ENCODE assay signal across 27 cellular contexts in the genomic region with DNA sequence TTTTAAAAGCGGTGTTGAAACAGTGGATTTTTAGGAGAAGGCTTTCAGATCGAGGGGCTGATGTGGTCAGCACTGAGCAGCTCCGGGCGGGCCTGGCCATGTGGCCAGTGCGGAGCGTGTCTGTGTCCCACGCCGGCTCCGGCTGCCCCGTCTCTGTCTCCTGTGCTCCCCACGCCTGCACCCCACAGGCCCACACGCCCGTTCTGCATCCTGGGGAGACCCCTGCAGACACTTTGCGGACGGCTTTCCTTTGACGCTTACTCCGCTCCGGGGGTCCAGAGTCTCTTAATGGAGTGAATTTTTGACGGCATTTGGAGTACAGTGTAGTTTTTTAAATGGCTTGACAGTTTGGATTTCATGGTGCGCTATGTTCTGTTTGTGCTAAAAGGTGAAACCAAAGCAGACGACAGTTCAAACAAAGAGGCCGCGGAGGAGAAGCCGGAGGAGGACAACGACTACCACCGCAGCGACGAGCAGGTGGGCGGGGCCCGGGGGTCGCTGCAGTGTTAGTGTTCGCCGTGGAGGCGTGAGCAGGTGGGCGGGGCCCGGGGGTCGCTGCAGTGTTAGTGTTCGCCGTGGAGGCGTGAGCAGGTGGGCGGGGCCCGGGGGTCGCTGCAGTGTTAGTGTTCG. TPM values are rescaled to one million over a fixed set of nuclear protein-coding genes. Genes with fewer than 3 reads are reported as not detected.
DNase-seq lines count a peak whose midpoint lies in the region; ATAC-seq and TF ChIP-seq lines count a peak whose summit lies in the region.
"Had no signal": no experiment of that assay in that cellular context is flagged by ENCODE, and none has a peak within 500 bp of the region (broad histone marks: within the 10 kb centered on the region; RNA-seq: fewer than 3 reads in every experiment).

No MANE protein-coding gene starts in this region.

- no TSS peak for BruUV-seq in Panc1 (replicated peaks; lab: Mats Ljungman, UMichigan)

- TF ChIP-seq POLR2A in right lobe of liver (IDR thresholded peaks at IDR 0.05): no peak

- H3K9me3 ChIP-seq in left ventricle myocardium inferior (replicated peaks) (no peaks in the 10 kb centered on the region), Panc1 (ENCODE audit: control insufficient read depth, insufficient read depth, low read depth, low read length) (no peaks in the 10 kb centered on the region), mucosa of descending colon (no peaks in the 10 kb centered on the region), upper lobe of right lung (no peaks in the 10 kb centered on the region), right lobe of liver (no peaks in the 10 kb centered on the region), HAP-1 (no peaks in the 10 kb centered on the region)
- H3K9me3 ChIP-seq: BLaER1 treated with 17β-estradiol and CSF1 and Interleukin-3, amounts not matched to agents 10 nM and 100 nM; suprapubic skin had no signal

- DNase-seq in left ventricle myocardium superior (peak; percentile 26), left ventricle myocardium inferior (no peak), Panc1 (ENCODE audit: low read depth, low spot score) (no peak), mucosa of descending colon (peak in 2 of 3 donors; percentile 26 to 44), upper lobe of right lung (peak; percentile 59), right lobe of liver (no peak), HAP-1 (ENCODE audit: low spot score in 2 of 2) (no peak)
- DNase-seq in stimulated activated naive CD4-positive, alpha-beta T cell treated with Interleukin-2 at 50 U/mL for 16 hours (lab: John Stamatoyannopoulos, UW): no peak
- DNase-seq: activated CD4-positive, alpha-beta T cell treated with anti-CD3 and anti-CD28 coated beads for 36 hours; activated effector memory CD4-positive, alpha-beta T cell treated with Interleukin-2 at 50 U/mL for 16 hours; activated naive CD8-positive, alpha-beta T cell treated with anti-CD3 and anti-CD28 coated beads for 36 hours; aorta; cortex of kidney; DMS153; effector memory CD8-positive, alpha-beta T cell; NCI-H1417 treated with DMSO at 0.1 percent for 48 hours; NCI-H2081 treated with DMSO at 0.1 percent for 48 hours; NCI-H345; NCI-H69; small intestine; stimulated activated naive CD4-positive, alpha-beta T cell; T-helper 9 cell had no signal

- no peak overlapping the region for H3K4me3 ChIP-seq in left ventricle myocardium inferior
- no peak overlapping the region for H3K4me3 ChIP-seq in Panc1 (ENCODE audit: low read depth in 2 of 2, low read length in 2 of 2)
- no peak overlapping the region for H3K4me3 ChIP-seq in mucosa of descending colon
- H3K4me3 ChIP-seq in upper lobe of right lung: no peak overlapping the region
- H3K4me3 ChIP-seq in right lobe of liver: no peak overlapping the region
- no peak overlapping the region for H3K4me3 ChIP-seq in HAP-1
- H3K4me3 ChIP-seq: BLaER1 treated with 17β-estradiol and CSF1 and Interleukin-3, amounts not matched to agents 10 nM and 100 nM; suprapubic skin had no signal

- H3K27ac ChIP-seq in left ventricle myocardium inferior (replicated peaks) (no peak overlapping the region), Panc1 (ENCODE audit: low read length) (no peak overlapping the region), upper lobe of right lung (no peak overlapping the region), right lobe of liver (no peak overlapping the region)
- H3K27ac ChIP-seq: suprapubic skin, VCaP had no signal

- in situ Hi-C loops in Panc1 (cut with HindIII; ENCODE audit: low pct_unique_long_range_greater_than_20kb, low sequenced_read_pairs): no loop called here
- in situ Hi-C loops in HAP-1 (cut with MboI; ENCODE audit: low sequenced_read_pairs): no loop called here

- H3K4me1 ChIP-seq in left ventricle myocardium inferior: no peaks in the 10 kb centered on the region
- H3K4me1 ChIP-seq in Panc1 (ENCODE audit: control insufficient read depth, insufficient read depth, low read length): peaks cover 12% of the 10 kb centered on the region
- H3K4me1 ChIP-seq in mucosa of descending colon (ENCODE audit: low read depth): peaks cover 1% of the 10 kb centered on the region
- no peaks in the 10 kb centered on the region for H3K4me1 ChIP-seq in upper lobe of right lung
- no peaks in the 10 kb centered on the region for H3K4me1 ChIP-seq in right lobe of liver
- H3K4me1 ChIP-seq in HAP-1: no peaks in the 10 kb centered on the region
- H3K4me1 ChIP-seq: suprapubic skin had no signal

- WGBS in right lobe of liver (ENCODE audit: insufficient coverage, low coverage, low lambda C conversion rate, missing lambda C conversion rate): 87% methylated on average over 18 of the region's 44 CpGs

- CTCF ChIA-PET in Panc1 (lab: Charles Lee): no interaction called here

- POLR2A ChIA-PET in Panc1 (lab: Charles Lee): no interaction called here

- intact Hi-C loops in left ventricle myocardium superior (cut with micrococcal nuclease) (no loop called here), left ventricle myocardium inferior (cut with micrococcal nuclease) (no loop called here), Panc1 (cut with micrococcal nuclease; ENCODE audit: unreplicated experiment) (no loop called here), mucosa of descending colon (cut with DNase I, micrococcal nuclease) (no loop called here), upper lobe of right lung (cut with DNase I) (no loop called here), right lobe of liver (cut with DNase I) (no loop called here)

- TF ChIP-seq CTCF in left ventricle myocardium inferior (IDR thresholded peaks at IDR 0.05; ENCODE audit: borderline replicate concordance) (no peak), Panc1 (IDR thresholded peaks at IDR 0.05) (no peak), mucosa of descending colon (IDR thresholded peaks at IDR 0.05) (no peak), upper lobe of right lung (IDR thresholded peaks at IDR 0.05) (no peak), right lobe of liver (IDR thresholded peaks at IDR 0.05) (no peak)

- H3K27me3 ChIP-seq in left ventricle myocardium inferior (ENCODE audit: low read depth) (no peaks in the 10 kb centered on the region), Panc1 (ENCODE audit: control insufficient read depth, insufficient read depth, low read length) (no peaks in the 10 kb centered on the region), upper lobe of right lung (no peaks in the 10 kb centered on the region), right lobe of liver (no peaks in the 10 kb centered on the region), HAP-1 (ENCODE audit: low read depth) (no peaks in the 10 kb centered on the region)
- H3K27me3 ChIP-seq: BLaER1 treated with 17β-estradiol and CSF1 and Interleukin-3, amounts not matched to agents 10 nM and 100 nM; suprapubic skin had no signal

- H3K36me3 ChIP-seq in left ventricle myocardium inferior (peaks cover 41% of the 10 kb centered on the region), Panc1 (ENCODE audit: control insufficient read depth, insufficient read depth, low read length) (no peaks in the 10 kb centered on the region), mucosa of descending colon (ENCODE audit: low read depth) (no peaks in the 10 kb centered on the region), upper lobe of right lung (peaks cover 26% of the 10 kb centered on the region), right lobe of liver (peaks cover 0 to 14% (median 3%) of the 10 kb centered on the region in 4 donors), HAP-1 (replicated peaks) (peaks cover 26% of the 10 kb centered on the region)

- ATAC-seq in left ventricle myocardium superior (no peak), Panc1 (peak; percentile 45), mucosa of descending colon (no peak), upper lobe of right lung (peak; percentile 17), right lobe of liver (no peak)
- ATAC-seq: activated CD4-positive, alpha-beta T cell treated with anti-CD3 and anti-CD28 coated beads for 36 hours; effector memory CD8-positive, alpha-beta T cell had no signal

RNA-seq across cellular contexts. Expression of a gene that starts 38.7 kb away (rescaled TPM):
- 20.9 TPM for total RNA-seq in left ventricle myocardium superior
- 21.5 TPM for total RNA-seq in left ventricle myocardium inferior
- total RNA-seq in Panc1 (2021; ENCODE audit: unreplicated experiment): 44.6 TPM
- 65.6 TPM for polyA plus RNA-seq in Panc1 (2012; ENCODE audit: insufficient read length)
- total RNA-seq in mucosa of descending colon: 10 to 100 TPM; 45.5 to 66.9 (median 56.7) TPM
- total RNA-seq in upper lobe of right lung: 42.2 TPM
- 10 to 100 TPM; 13.0 to 23.5 (median 14.7) TPM for total RNA-seq in right lobe of liver

RNA-seq across cellular contexts. Expression of a gene that starts 55.4 kb away (rescaled TPM):
- total RNA-seq in left ventricle myocardium superior (12.6 TPM), left ventricle myocardium inferior (12.0 TPM), Panc1 (2021; ENCODE audit: unreplicated experiment) (0.62 TPM), mucosa of descending colon (10 to 100 TPM in 2 of 3 donors, 1 to 10 TPM in 1; 9.9 to 14.1 (median 11.5) TPM), upper lobe of right lung (32.9 TPM), right lobe of liver (1 to 10 TPM; 2.9 to 9.0 (median 5.2) TPM)
- 0.59 TPM for polyA plus RNA-seq in Panc1 (2012; ENCODE audit: insufficient read length)
- total RNA-seq: G401 had no signal
- polyA plus RNA-seq: AG04450 had no signal

Comparison
In these comparisons a context has a peak if more than half of its experiments do, and no peak if none do; other contexts are left out.
1. DNase-seq: peak in left ventricle myocardium superior (single experiment), mucosa of descending colon (2 of 3) and upper lobe of right lung (single experiment); none in left ventricle myocardium inferior (single experiment), Panc1 (single experiment), right lobe of liver (0 of 3), stimulated activated naive CD4-positive, alpha-beta T cell treated with Interleukin-2 at 50 U/mL for 16 hours (single experiment) and HAP-1 (0 of 2).
2. ATAC-seq: peak in Panc1 (single experiment) and upper lobe of right lung (single experiment); none in left ventricle myocardium superior (single experiment), mucosa of descending colon (single experiment) and right lobe of liver (0 of 4).